In genomic region chr12:14962180-14962579, GRCh38 we compare ENCODE assay signal across 1 cellular context.
TF ChIP-seq lines count a peak whose summit lies in the region.

No MANE protein-coding gene starts in this region.

TF ChIP-seq in endothelial cell of umbilical vein, 7 proteins besides CTCF, POLR2A, EP300 and RAD21 (continued from another document):
- TF ChIP-seq JUN (IDR thresholded peaks at IDR 0.05; ENCODE audit: borderline replicate concordance, insufficient read depth, insufficient read length, low read depth): no peak
- TF ChIP-seq GATA2 (IDR thresholded peaks at IDR 0.05; ENCODE audit: insufficient read depth, insufficient read length, low read depth, low read length): no peak
- TF ChIP-seq EZH2 (IDR thresholded peaks at IDR 0.05; ENCODE audit: borderline replicate concordance, low read depth, low read length, severe bottlenecking): no peak
- no peak for TF ChIP-seq POLR2AphosphoS5 (IDR thresholded peaks at IDR 0.05; ENCODE audit: insufficient read depth, low read depth, low read length)
